Comparison of ENCODE assay signal across 15 cellular contexts in the genomic region with DNA sequence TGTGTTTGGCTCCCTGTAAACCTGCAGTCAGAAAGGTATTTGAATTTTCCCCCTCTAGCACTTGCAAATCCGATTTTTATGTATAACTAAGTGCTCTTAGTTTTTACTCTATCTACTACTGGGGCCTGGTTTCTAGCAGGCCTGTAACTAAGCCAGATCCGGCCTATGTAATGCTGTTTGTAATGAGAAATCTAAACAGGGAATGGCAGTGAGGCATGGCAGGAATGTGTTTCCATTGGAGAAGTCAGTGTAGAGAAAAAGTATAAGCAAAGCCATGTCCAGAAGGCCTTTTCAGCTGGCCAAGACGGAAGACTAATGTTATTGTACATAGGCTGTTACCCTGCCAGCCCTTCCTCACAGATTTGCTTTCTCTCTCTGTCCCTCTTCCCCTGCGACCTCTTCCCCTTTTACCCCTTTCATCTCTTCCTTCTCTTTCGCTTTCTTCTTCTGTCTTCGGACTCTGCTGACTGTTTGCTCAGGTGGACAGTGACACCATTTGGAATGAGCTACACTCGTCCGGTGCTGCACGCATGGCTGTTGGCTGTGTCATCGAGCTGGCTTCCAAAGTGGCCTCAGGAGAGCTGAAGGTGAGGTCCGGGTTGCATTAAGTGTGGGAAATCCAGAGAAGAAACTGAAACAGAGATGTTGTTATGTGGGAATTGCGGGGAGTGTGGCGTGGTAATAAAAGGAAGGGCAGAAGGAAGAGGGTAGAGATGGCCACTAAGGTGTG.
DNase-seq lines count a peak whose midpoint lies in the region; ATAC-seq and TF ChIP-seq lines count a peak whose summit lies in the region.
"Had no signal": no experiment of that assay in that cellular context is flagged by ENCODE, and none has a peak within 500 bp of the region (broad histone marks: within the 10 kb centered on the region; RNA-seq: fewer than 3 reads in every experiment).

No MANE protein-coding gene starts in this region.

- no peak for TF ChIP-seq EP300 in transverse colon (IDR thresholded peaks at IDR 0.05; ENCODE audit: low read depth)

- no peak for TF ChIP-seq POLR2A in transverse colon (IDR thresholded peaks at IDR 0.05)

- H3K27ac ChIP-seq in cardiac muscle cell (peak overlapping the region; percentile 7), left ventricle myocardium inferior (replicated peaks) (no peak overlapping the region), muscle layer of colon (ENCODE audit: low read depth, low read length) (peak overlapping the region; percentile 66), transverse colon (peak overlapping the region in 3 of 4 donors; percentile 22 to 49 (median 36))
- H3K27ac ChIP-seq: colonic mucosa, suprapubic skin had no signal

- H3K4me3 ChIP-seq in cardiac muscle cell (no peak overlapping the region), left ventricle myocardium inferior (no peak overlapping the region), epithelial cell of esophagus (ENCODE audit: low read length) (no peak overlapping the region), muscle layer of colon (ENCODE audit: low read depth in 1 of 2, low read length in 2 of 2) (peak overlapping the region; percentile 14 to 35), transverse colon (no peak overlapping the region)
- H3K4me3 ChIP-seq: colonic mucosa, suprapubic skin had no signal

- in situ Hi-C loops in transverse colon (cut with MboI; ENCODE audit: low pct_ligation_motif_present in 1 of 4, low pct_unique_long_range_greater_than_20kb in 1 of 4, low sequenced_read_pairs in 3 of 4) = no loop called here

- no peaks in the 10 kb centered on the region for H3K4me1 Mint-ChIP-seq in activated T-helper 17 cell treated with anti-CD3 and anti-CD28 coated beads, Interleukin-2, amount 50 U/mL, for 72 hours
- H3K4me1 Mint-ChIP-seq: activated B cell treated with CpG ODN at 0.5 μM for 24 hours; naive thymus-derived CD4-positive, alpha-beta T cell had no signal

- no peak overlapping the region for H3K9ac ChIP-seq in muscle layer of colon (ENCODE audit: low read length)

- H3K36me3 ChIP-seq in cardiac muscle cell (no peaks in the 10 kb centered on the region), left ventricle myocardium inferior (no peaks in the 10 kb centered on the region), muscle layer of colon (ENCODE audit: insufficient read depth, low read length) (no peaks in the 10 kb centered on the region), transverse colon (no peaks in the 10 kb centered on the region)
- H3K36me3 ChIP-seq: colonic mucosa, suprapubic skin had no signal

- intact Hi-C loops in left ventricle myocardium inferior (cut with micrococcal nuclease) = no loop called here
- intact Hi-C loops in transverse colon (cut with DNase I; ENCODE audit: low total_unique reads) = no loop called here

- peaks cover 17% of the 10 kb centered on the region for H3K9me3 Mint-ChIP-seq in activated T-helper 17 cell treated with anti-CD3 and anti-CD28 coated beads, Interleukin-2, amount 50 U/mL, for 72 hours
- H3K9me3 Mint-ChIP-seq: activated B cell treated with CpG ODN at 0.5 μM for 24 hours had no signal

- TF ChIP-seq CTCF in cardiac muscle cell (IDR thresholded peaks at IDR 0.05; ENCODE audit: low read depth, low read length) (no peak), left ventricle myocardium inferior (IDR thresholded peaks at IDR 0.05; ENCODE audit: borderline replicate concordance) (no peak), epithelial cell of esophagus (IDR thresholded peaks at IDR 0.05; ENCODE audit: insufficient read depth, low read depth, low read length, missing control alignments) (no peak), transverse colon (IDR thresholded peaks at IDR 0.05) (no peak)

- H3K27ac Mint-ChIP-seq in activated T-helper 17 cell treated with anti-CD3 and anti-CD28 coated beads, Interleukin-2, amount 50 U/mL, for 72 hours = no peak overlapping the region
- H3K27ac Mint-ChIP-seq: activated B cell treated with CpG ODN at 0.5 μM for 24 hours; activated naive CD8-positive, alpha-beta T cell; naive thymus-derived CD4-positive, alpha-beta T cell had no signal

- DNase-seq in cardiac muscle cell (ENCODE audit: low read depth in 1 of 2, low spot score in 1 of 2) (peak; percentile 17 to 42), left ventricle myocardium inferior (no peak), epithelial cell of esophagus (ENCODE audit: low read depth) (peak; percentile 16), transverse colon (no peak), GM19238 (ENCODE audit: insufficient read length, low spot score) (no peak), HK-2 (ENCODE audit: unreplicated experiment) (no peak)
- DNase-seq: 8988T; activated B cell treated with CpG ODN at 0.5 μM for 24 hours; activated CD8-positive, alpha-beta memory T cell treated with anti-CD3 and anti-CD28 coated beads, Interleukin-2, amount 50 U/mL, for 4 hours; colonic mucosa; naive thymus-derived CD4-positive, alpha-beta T cell had no signal

- no peaks in the 10 kb centered on the region for H3K9me3 ChIP-seq in cardiac muscle cell (ENCODE audit: low read depth)
- H3K9me3 ChIP-seq in left ventricle myocardium inferior (replicated peaks) = no peaks in the 10 kb centered on the region
- H3K9me3 ChIP-seq in muscle layer of colon (ENCODE audit: low read length) = no peaks in the 10 kb centered on the region
- no peaks in the 10 kb centered on the region for H3K9me3 ChIP-seq in transverse colon
- H3K9me3 ChIP-seq: colonic mucosa, suprapubic skin had no signal

- H3K4me1 ChIP-seq in cardiac muscle cell (ENCODE audit: low read depth) (no peaks in the 10 kb centered on the region), left ventricle myocardium inferior (no peaks in the 10 kb centered on the region), muscle layer of colon (ENCODE audit: insufficient read depth, low read length) (peaks cover 19% of the 10 kb centered on the region), transverse colon (no peaks in the 10 kb centered on the region)
- H3K4me1 ChIP-seq: colonic mucosa, suprapubic skin had no signal

- H3K4me3 Mint-ChIP-seq in activated T-helper 17 cell treated with anti-CD3 and anti-CD28 coated beads, Interleukin-2, amount 50 U/mL, for 72 hours = no peak overlapping the region
- H3K4me3 Mint-ChIP-seq: activated B cell treated with CpG ODN at 0.5 μM for 24 hours; activated naive CD8-positive, alpha-beta T cell; naive thymus-derived CD4-positive, alpha-beta T cell had no signal

- WGBS in transverse colon (ENCODE audit: low coverage in 1 of 2), 2 donors = 44 to 75% methylated on average over 6 to 13 of the region's 13 CpGs

- H3K36me3 Mint-ChIP-seq in activated T-helper 17 cell treated with anti-CD3 and anti-CD28 coated beads, Interleukin-2, amount 50 U/mL, for 72 hours (ENCODE audit: low read depth) = no peaks in the 10 kb centered on the region
- H3K36me3 Mint-ChIP-seq: activated naive CD8-positive, alpha-beta T cell had no signal

- H3K27me3 Mint-ChIP-seq in activated T-helper 17 cell treated with anti-CD3 and anti-CD28 coated beads, Interleukin-2, amount 50 U/mL, for 72 hours = no peaks in the 10 kb centered on the region
- H3K27me3 Mint-ChIP-seq: activated B cell treated with CpG ODN at 0.5 μM for 24 hours; activated naive CD8-positive, alpha-beta T cell; naive thymus-derived CD4-positive, alpha-beta T cell had no signal

- H3K27me3 ChIP-seq in cardiac muscle cell (no peaks in the 10 kb centered on the region), left ventricle myocardium inferior (ENCODE audit: low read depth) (no peaks in the 10 kb centered on the region), muscle layer of colon (ENCODE audit: control insufficient read depth in 1 of 2, insufficient read depth in 2 of 2, low read length in 2 of 2) (no peaks in the 10 kb centered on the region), transverse colon (no peaks in the 10 kb centered on the region)
- H3K27me3 ChIP-seq: colonic mucosa, suprapubic skin had no signal

- ATAC-seq in activated T-helper 17 cell treated with anti-CD3 and anti-CD28 coated beads, Interleukin-2, amount 50 U/mL, for 72 hours (replicated peaks) = no peak
- ATAC-seq: naive thymus-derived CD4-positive, alpha-beta T cell had no signal

Comparison
In these comparisons a context has a peak if more than half of its experiments do, and no peak if none do; other contexts are left out.
1. DNase-seq: peak in cardiac muscle cell (2 of 2) and epithelial cell of esophagus (single experiment); none in left ventricle myocardium inferior (single experiment), transverse colon (single experiment), GM19238 (single experiment) and HK-2 (single experiment).
2. H3K4me3 ChIP-seq: peak in muscle layer of colon (2 of 2); none in cardiac muscle cell (single experiment), left ventricle myocardium inferior (single experiment), epithelial cell of esophagus (single experiment) and transverse colon (0 of 4).